In genomic region chrX:44203791-44204190, GRCh38 we compare ENCODE assay signal across 27 cellular contexts.
DNase-seq lines count a peak whose midpoint lies in the region; ATAC-seq, FAIRE-seq and TF ChIP-seq lines count a peak whose summit lies in the region.
"Had no signal": no experiment of that assay in that cellular context is flagged by ENCODE, and none has a peak within 500 bp of the region (broad histone marks: within the 10 kb centered on the region; RNA-seq: fewer than 3 reads in every experiment).

No MANE protein-coding gene starts in this region.

- H3K27ac ChIP-seq in mammary epithelial cell (ENCODE audit: insufficient read depth, low read depth, low read length) (no peak overlapping the region), neural progenitor cell (no peak overlapping the region), pancreas (no peak overlapping the region)
- H3K27ac ChIP-seq: adrenal gland; BLaER1 treated with 17β-estradiol and CSF1 and Interleukin-3, amounts not matched to agents 10 nM and 100 nM; sigmoid colon; SK-N-MC; testis; vagina; VCaP had no signal

- no peak for ATAC-seq in stimulated activated naive CD8-positive, alpha-beta T cell treated with anti-CD3 and anti-CD28 coated beads, Interleukin-15, Interleukin-2, amounts not matched to agents 100 U/mL and 50 U/mL, for 24 hours
- ATAC-seq in pancreas, result no peak
- ATAC-seq: esophagus mucosa, left lobe of liver had no signal

- CTCF ChIA-PET in activated naive CD4-positive, alpha-beta T cell treated with anti-CD3 and anti-CD28 coated beads, Interleukin-2, amount 10 ng/mL, durations not matched to agents 7 days and 5 days (lab: Charles Lee), result interaction anchor here (0.7 kb wide), 1 partner anchor 14 kb away, joined by 3 read pairs; no protein-coding TSS in a partner anchor
- CTCF ChIA-PET in activated naive CD4-positive, alpha-beta T cell treated with anti-CD3 and anti-CD28 coated beads for 36 hours (lab: Charles Lee), result no interaction called here
- CTCF ChIA-PET in mammary epithelial cell (lab: Charles Lee; ENCODE audit: low non-redundant PET), result no interaction called here

- no peaks in the 10 kb centered on the region for H3K4me1 Mint-ChIP-seq in activated naive CD4-positive, alpha-beta T cell treated with anti-CD3 and anti-CD28 coated beads, Interleukin-2, amount 10 ng/mL, durations not matched to agents 7 days and 5 days
- H3K4me1 Mint-ChIP-seq in activated naive CD4-positive, alpha-beta T cell treated with anti-CD3 and anti-CD28 coated beads for 36 hours (ENCODE audit: low read depth), result no peaks in the 10 kb centered on the region
- H3K4me1 Mint-ChIP-seq in neural progenitor cell, result no peaks in the 10 kb centered on the region
- H3K4me1 Mint-ChIP-seq: mesothelial cell of epicardium had no signal

- in situ Hi-C loops in mammary epithelial cell (cut with MboI; ENCODE audit: low sequenced_read_pairs in 2 of 2), result no loop called here

- BruUV-seq in mammary epithelial cell (replicated peaks; lab: Mats Ljungman, UMichigan), result no TSS peak

- TF ChIP-seq CTCF in Loucy (conservative IDR thresholded peaks at IDR 0.05; ENCODE audit: low read length) (peak; percentile 49), mammary epithelial cell (conservative IDR thresholded peaks at IDR 0.05 in 1 of 2, IDR thresholded peaks at IDR 0.05 in 1 of 2; ENCODE audit: extremely low read depth in 1 of 2, insufficient read depth in 1 of 2, low read depth in 1 of 2, low read length in 2 of 2) (peak; percentile 42 to 62), neural progenitor cell (IDR thresholded peaks at IDR 0.05) (peak; percentile 28), pancreas (IDR thresholded peaks at IDR 0.05) (no peak)

- H4K20me1 ChIP-seq in Loucy (ENCODE audit: insufficient read depth, low read length, poor library complexity, severe bottlenecking), result no peaks in the 10 kb centered on the region
- no peaks in the 10 kb centered on the region for H4K20me1 ChIP-seq in mammary epithelial cell (ENCODE audit: insufficient read depth, low read length)
- no peaks in the 10 kb centered on the region for H4K20me1 ChIP-seq in neural progenitor cell (ENCODE audit: low read depth)
- H4K20me1 ChIP-seq: BLaER1 treated with 17β-estradiol and CSF1 and Interleukin-3, amounts not matched to agents 10 nM and 100 nM had no signal

- no peaks in the 10 kb centered on the region for H3K36me3 ChIP-seq in Loucy (ENCODE audit: insufficient read depth, low read length)
- no peaks in the 10 kb centered on the region for H3K36me3 ChIP-seq in mammary epithelial cell (ENCODE audit: insufficient read depth, low read length)
- no peaks in the 10 kb centered on the region for H3K36me3 ChIP-seq in neural progenitor cell
- no peaks in the 10 kb centered on the region for H3K36me3 ChIP-seq in pancreas
- H3K36me3 ChIP-seq: adrenal gland; BLaER1 treated with 17β-estradiol and CSF1 and Interleukin-3, amounts not matched to agents 10 nM and 100 nM; sigmoid colon; vagina had no signal

- H3K9me2 ChIP-seq in Loucy (replicated peaks; ENCODE audit: low read depth, low read length), result no peaks in the 10 kb centered on the region

- H3K4me2 ChIP-seq in Loucy (ENCODE audit: low read depth, low read length, poor library complexity, severe bottlenecking) (no peak overlapping the region), mammary epithelial cell (ENCODE audit: insufficient read depth, low read depth, low read length) (no peak overlapping the region), neural progenitor cell (no peak overlapping the region)
- H3K4me2 ChIP-seq: BLaER1 treated with 17β-estradiol and CSF1 and Interleukin-3, amounts not matched to agents 10 nM and 100 nM had no signal

- H3K79me2 ChIP-seq in Loucy (ENCODE audit: insufficient read depth, low read length) (no peaks in the 10 kb centered on the region), mammary epithelial cell (ENCODE audit: insufficient read depth, low read length) (no peaks in the 10 kb centered on the region), neural progenitor cell (ENCODE audit: low read depth) (no peaks in the 10 kb centered on the region)

- H3K9me3 Mint-ChIP-seq in activated naive CD4-positive, alpha-beta T cell treated with anti-CD3 and anti-CD28 coated beads, Interleukin-2, amount 10 ng/mL, durations not matched to agents 7 days and 5 days, result no peaks in the 10 kb centered on the region
- H3K9me3 Mint-ChIP-seq in activated naive CD4-positive, alpha-beta T cell treated with anti-CD3 and anti-CD28 coated beads for 36 hours, result peaks cover 3% of the 10 kb centered on the region
- peaks cover 2% of the 10 kb centered on the region for H3K9me3 Mint-ChIP-seq in neural progenitor cell
- H3K9me3 Mint-ChIP-seq: natural killer cell treated with Interleukin-12 subunit alpha and Interleukin-12 subunit beta and Interleukin-15 and Interleukin-18, amount 100 ng/mL, for 72 hours had no signal

- H3K9ac ChIP-seq in Loucy (ENCODE audit: low read depth, low read length, poor library complexity, severe bottlenecking) (no peak overlapping the region), mammary epithelial cell (ENCODE audit: insufficient read depth, low read length) (no peak overlapping the region), neural progenitor cell (no peak overlapping the region)
- H3K9ac ChIP-seq: BLaER1 treated with 17β-estradiol and CSF1 and Interleukin-3, amounts not matched to agents 10 nM and 100 nM had no signal

- H3K4me1 ChIP-seq in Loucy (ENCODE audit: insufficient read depth, low read length, poor library complexity, severe bottlenecking) (peaks cover 19% of the 10 kb centered on the region), mammary epithelial cell (ENCODE audit: insufficient read depth, low read length) (no peaks in the 10 kb centered on the region), neural progenitor cell (no peaks in the 10 kb centered on the region), pancreas (no peaks in the 10 kb centered on the region)
- H3K4me1 ChIP-seq: adrenal gland, sigmoid colon, testis, vagina had no signal

- H3K4me3 ChIP-seq in Loucy (ENCODE audit: low read length, poor library complexity, severe bottlenecking) (no peak overlapping the region), mammary epithelial cell (replicated peaks in 1 of 3; ENCODE audit: insufficient read depth in 1 of 3, low read depth in 2 of 3, low read length in 3 of 3) (no peak overlapping the region), neural progenitor cell (no peak overlapping the region), pancreas (no peak overlapping the region)
- H3K4me3 ChIP-seq: adrenal gland; BLaER1 treated with 17β-estradiol and CSF1 and Interleukin-3, amounts not matched to agents 10 nM and 100 nM; dorsolateral prefrontal cortex; sigmoid colon; SK-N-MC; testis; vagina had no signal

- no peak for DNase-seq in activated naive CD4-positive, alpha-beta T cell treated with anti-CD3 and anti-CD28 coated beads, Interleukin-2, amount 10 ng/mL, durations not matched to agents 7 days and 5 days
- no peak for DNase-seq in activated naive CD4-positive, alpha-beta T cell treated with anti-CD3 and anti-CD28 coated beads for 36 hours
- DNase-seq in mammary epithelial cell (peak; percentile 3), neural progenitor cell (ENCODE audit: low spot score) (no peak), cerebellum (ENCODE audit: low spot score) (no peak), pancreas (no peak)
- DNase-seq in stimulated activated naive CD8-positive, alpha-beta T cell treated with anti-CD3 and anti-CD28 coated beads, Interleukin-15, Interleukin-2, amounts not matched to agents 100 U/mL and 50 U/mL, for 24 hours, result no peak
- DNase-seq: activated CD8-positive, alpha-beta memory T cell treated with anti-CD3 and anti-CD28 coated beads, Interleukin-2, amount 50 U/mL, for 48 hours; activated effector memory CD4-positive, alpha-beta T cell treated with anti-CD3 and anti-CD28 coated beads, Interleukin-2, amount 50 U/mL, for 16 hours; adrenal gland; dorsolateral prefrontal cortex; GF-D8; NCI-H1105 treated with DMSO at 0.1 percent for 48 hours; NCI-H2107; NCI-H524 treated with DMSO at 0.1 percent for 48 hours; sigmoid colon; T-helper 2 cell; testis had no signal

- H3K9me3 ChIP-seq in Loucy (ENCODE audit: insufficient read depth, low read depth, low read length) (no peaks in the 10 kb centered on the region), mammary epithelial cell (replicated peaks; ENCODE audit: insufficient read depth, low read length) (no peaks in the 10 kb centered on the region), neural progenitor cell (ENCODE audit: low read depth) (peaks cover 13% of the 10 kb centered on the region), pancreas (no peaks in the 10 kb centered on the region)
- H3K9me3 ChIP-seq: adrenal gland, sigmoid colon, testis, vagina had no signal

- intact Hi-C loops in activated naive CD4-positive, alpha-beta T cell treated with anti-CD3 and anti-CD28 coated beads for 36 hours (cut with micrococcal nuclease), result no loop called here
- intact Hi-C loops in mammary epithelial cell (cut with micrococcal nuclease), result loop anchor here (1.0 kb wide), 1 partner anchor 245 kb away; no protein-coding TSS in a partner anchor
- intact Hi-C loops in pancreas (cut with DNase I), result no loop called here

- H3K36me3 Mint-ChIP-seq in activated naive CD4-positive, alpha-beta T cell treated with anti-CD3 and anti-CD28 coated beads, Interleukin-2, amount 10 ng/mL, durations not matched to agents 7 days and 5 days, result no peaks in the 10 kb centered on the region
- H3K36me3 Mint-ChIP-seq in activated naive CD4-positive, alpha-beta T cell treated with anti-CD3 and anti-CD28 coated beads for 36 hours (ENCODE audit: low read depth), result no peaks in the 10 kb centered on the region
- no peaks in the 10 kb centered on the region for H3K36me3 Mint-ChIP-seq in neural progenitor cell
- H3K36me3 Mint-ChIP-seq: mesothelial cell of epicardium; natural killer cell treated with Interleukin-12 subunit alpha and Interleukin-12 subunit beta and Interleukin-15 and Interleukin-18, amount 100 ng/mL, for 72 hours had no signal

- 40% methylated on average over 1 of the region's 1 CpG for WGBS in mammary epithelial cell (ENCODE audit: low coverage, missing lambda C conversion rate)
- 55 to 87% methylated on average over 1 of the region's 1 CpG for WGBS in pancreas, 2 donors

- H3K27me3 ChIP-seq in Loucy (ENCODE audit: insufficient read depth, low read length, poor library complexity, severe bottlenecking), result no peaks in the 10 kb centered on the region
- peaks cover 2% of the 10 kb centered on the region for H3K27me3 ChIP-seq in mammary epithelial cell (ENCODE audit: insufficient read depth, low read length)
- H3K27me3 ChIP-seq in neural progenitor cell, result no peaks in the 10 kb centered on the region
- peaks cover 0 to 7% (median 0%) of the 10 kb centered on the region in 4 donors for H3K27me3 ChIP-seq in pancreas
- H3K27me3 ChIP-seq: BLaER1 treated with 17β-estradiol and CSF1 and Interleukin-3, amounts not matched to agents 10 nM and 100 nM; sigmoid colon; testis; vagina had no signal

- H2AFZ ChIP-seq in Loucy (ENCODE audit: low read length), result no peak overlapping the region
- H2AFZ ChIP-seq in mammary epithelial cell (ENCODE audit: low read depth, low read length), result no peak overlapping the region
- no peak overlapping the region for H2AFZ ChIP-seq in neural progenitor cell (replicated peaks)

- peak overlapping the region; percentile 52 for H3K27ac Mint-ChIP-seq in activated naive CD4-positive, alpha-beta T cell treated with anti-CD3 and anti-CD28 coated beads, Interleukin-2, amount 10 ng/mL, durations not matched to agents 7 days and 5 days
- H3K27ac Mint-ChIP-seq in activated naive CD4-positive, alpha-beta T cell treated with anti-CD3 and anti-CD28 coated beads for 36 hours, result no peak overlapping the region
- no peak overlapping the region for H3K27ac Mint-ChIP-seq in neural progenitor cell
- H3K27ac Mint-ChIP-seq: mesothelial cell of epicardium; natural killer cell treated with Interleukin-12 subunit alpha and Interleukin-12 subunit beta and Interleukin-15 and Interleukin-18, amount 100 ng/mL, for 72 hours had no signal

- FAIRE-seq in pancreas (lab: Jason Lieb, UNC), result no peak

- H3F3A ChIP-seq in Loucy (ENCODE audit: low read depth) (no peaks in the 10 kb centered on the region), neural progenitor cell (ENCODE audit: low read depth) (no peaks in the 10 kb centered on the region)

- H3K27me3 Mint-ChIP-seq in activated naive CD4-positive, alpha-beta T cell treated with anti-CD3 and anti-CD28 coated beads, Interleukin-2, amount 10 ng/mL, durations not matched to agents 7 days and 5 days, result no peaks in the 10 kb centered on the region
- H3K27me3 Mint-ChIP-seq in activated naive CD4-positive, alpha-beta T cell treated with anti-CD3 and anti-CD28 coated beads for 36 hours (ENCODE audit: low read depth), result no peaks in the 10 kb centered on the region
- no peaks in the 10 kb centered on the region for H3K27me3 Mint-ChIP-seq in neural progenitor cell (ENCODE audit: insufficient read depth, low read depth)

- dilution Hi-C loops in mammary epithelial cell (cut with HindIII; ENCODE audit: low sequenced_read_pairs), result no loop called here

- no peak overlapping the region for H3K4me3 Mint-ChIP-seq in activated naive CD4-positive, alpha-beta T cell treated with anti-CD3 and anti-CD28 coated beads, Interleukin-2, amount 10 ng/mL, durations not matched to agents 7 days and 5 days
- no peak overlapping the region for H3K4me3 Mint-ChIP-seq in activated naive CD4-positive, alpha-beta T cell treated with anti-CD3 and anti-CD28 coated beads for 36 hours
- H3K4me3 Mint-ChIP-seq in neural progenitor cell, result no peak overlapping the region
- H3K4me3 Mint-ChIP-seq: mesothelial cell of epicardium; natural killer cell treated with Interleukin-12 subunit alpha and Interleukin-12 subunit beta and Interleukin-15 and Interleukin-18, amount 100 ng/mL, for 72 hours had no signal

Comparison
In these comparisons a context has a peak if more than half of its experiments do, and no peak if none do; other contexts are left out.
1. CTCF ChIP-seq: peak in Loucy (single experiment), mammary epithelial cell (2 of 2) and neural progenitor cell (single experiment); none in pancreas (0 of 4).